ENCODE assay signal across 1 cellular context in the genomic region with DNA sequence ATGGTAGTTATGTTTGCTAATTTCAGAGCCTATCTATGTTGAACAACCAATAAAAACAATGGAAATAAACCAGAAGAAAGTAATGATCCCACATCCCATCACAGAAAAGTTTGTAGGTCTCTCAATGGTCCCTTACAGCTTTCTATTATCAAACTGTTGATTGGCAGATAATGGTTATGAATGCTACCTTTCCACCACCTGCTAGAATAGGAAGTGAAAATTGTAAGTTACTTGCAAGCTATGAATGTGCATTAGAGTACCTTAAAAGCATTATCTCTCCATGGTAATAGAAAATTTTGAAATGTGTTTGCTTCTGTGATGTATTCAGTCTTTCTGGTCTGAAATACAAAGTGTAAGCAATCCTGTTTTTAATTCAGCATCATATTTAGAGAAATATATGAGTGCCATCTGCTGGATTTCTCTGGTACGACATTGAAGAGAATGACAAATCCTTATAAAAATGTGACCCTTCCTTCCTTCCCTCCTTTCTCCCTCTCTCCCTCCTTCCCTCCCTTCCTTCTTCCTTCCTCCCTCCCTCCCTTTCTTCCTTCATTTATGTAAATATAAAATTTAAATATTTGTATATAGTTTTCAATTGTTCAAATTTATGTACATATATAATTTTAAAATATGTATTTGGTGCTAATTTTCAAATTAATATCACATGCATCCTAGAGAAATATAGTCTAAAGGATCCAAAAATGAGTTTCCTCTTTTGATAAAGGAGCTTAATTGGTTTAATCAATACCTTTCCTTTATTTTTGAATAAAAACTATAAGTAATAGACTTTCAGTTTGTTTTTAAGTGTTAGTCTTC.
TF ChIP-seq lines count a peak whose summit lies in the region.

No MANE protein-coding gene starts in this region.

TF ChIP-seq in HEK293, 187 proteins besides CTCF, POLR2A, EP300 and RAD21 (continued from another document):
- no peak for TF ChIP-seq ZNF398 (tag by site-specific recombination; IDR thresholded peaks at IDR 0.05)
TF ChIP-seq in HEK293: peak in this region for 4.
